Comparison of ENCODE assay signal across 7 cellular contexts in the genomic region with DNA sequence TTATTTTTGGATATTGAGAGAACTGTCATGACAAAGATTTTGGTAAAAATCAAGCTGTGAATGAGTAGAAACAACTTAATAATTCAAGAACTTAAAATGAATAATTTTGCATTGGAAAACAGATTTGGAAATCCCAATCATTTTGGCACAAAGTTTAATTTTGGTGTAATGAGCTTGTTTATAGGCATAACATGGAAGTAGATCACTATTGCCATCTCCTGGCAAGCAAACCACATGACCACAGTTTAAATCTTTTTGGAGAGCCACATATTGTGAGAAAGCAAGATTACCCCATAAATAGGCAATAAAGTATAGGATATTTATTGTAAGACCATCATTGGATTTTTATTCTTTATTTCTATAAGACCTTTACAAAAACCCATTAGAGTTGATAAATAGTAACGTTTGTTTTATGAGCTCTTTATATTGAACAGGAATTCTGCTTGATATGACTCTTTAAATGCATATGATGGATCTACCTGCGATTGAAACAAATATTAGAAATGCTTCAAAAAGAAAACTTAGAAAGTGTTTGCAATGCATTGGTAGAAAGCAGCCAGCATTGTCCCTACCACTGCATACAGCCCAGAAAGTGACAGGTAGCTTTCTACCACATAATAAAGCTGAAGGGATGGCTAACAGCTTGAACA.
DNase-seq lines count a peak whose midpoint lies in the region; ATAC-seq and TF ChIP-seq lines count a peak whose summit lies in the region.

No MANE protein-coding gene starts in this region.

- no peak for ATAC-seq in GM21526 (IDR thresholded peaks at IDR 0.05; ENCODE audit: low FRiP score, unreplicated experiment)
- ATAC-seq in gastrocnemius medialis, result no peak

- H3K9me3 ChIP-seq in gastrocnemius medialis, result no peaks in the 10 kb centered on the region

- TF ChIP-seq CTCF in GM12872 (IDR thresholded peaks at IDR 0.05; ENCODE audit: insufficient read depth, low read depth, low read length) (peak; percentile 35; the same call in 2 of the 3 replicates), progenitor cell of endocrine pancreas (IDR thresholded peaks at IDR 0.05; ENCODE audit: unreplicated experiment) (peak; percentile 84), gastrocnemius medialis (IDR thresholded peaks at IDR 0.05 in 4 of 5, conservative IDR thresholded peaks at IDR 0.05 in 1 of 5) (no peak)

- intact Hi-C loops in gastrocnemius medialis (cut with DNase I; ENCODE audit: low total_unique reads), result no loop called here

- DNase-seq in HT1080 (ENCODE audit: low read depth) (peak; percentile 48), OCI-M1 (lab: John Stamatoyannopoulos, UW) (peak; percentile 47), erythroblast (lab: John Stamatoyannopoulos, UW) (peak; percentile 34 to 51), progenitor cell of endocrine pancreas (ENCODE audit: low spot score, unreplicated experiment) (no peak), gastrocnemius medialis (no peak)

- no peaks in the 10 kb centered on the region for H3K27me3 ChIP-seq in gastrocnemius medialis

- no peaks in the 10 kb centered on the region for H3K27me3 Mint-ChIP-seq in progenitor cell of endocrine pancreas

- no peak overlapping the region for H3K4me3 ChIP-seq in gastrocnemius medialis

- H3K27ac Mint-ChIP-seq in progenitor cell of endocrine pancreas, result no peak overlapping the region

- H3K27ac ChIP-seq in gastrocnemius medialis, result no peak overlapping the region

- peaks cover 2% of the 10 kb centered on the region for H3K36me3 Mint-ChIP-seq in progenitor cell of endocrine pancreas (ENCODE audit: insufficient read depth)

- no peaks in the 10 kb centered on the region for H3K4me1 ChIP-seq in gastrocnemius medialis

- peaks cover 8% of the 10 kb centered on the region for H3K9me3 Mint-ChIP-seq in progenitor cell of endocrine pancreas (ENCODE audit: low read depth)

- TF ChIP-seq POLR2A in erythroblast (IDR thresholded peaks at IDR 0.05; ENCODE audit: low read length), result no peak
- TF ChIP-seq POLR2A in gastrocnemius medialis (IDR thresholded peaks at IDR 0.05), result no peak

- H3K4me3 Mint-ChIP-seq in progenitor cell of endocrine pancreas (ENCODE audit: low read depth), result no peak overlapping the region

- in situ Hi-C loops in gastrocnemius medialis (cut with MboI; ENCODE audit: low sequenced_read_pairs in 4 of 4), result no loop called here

- H3K36me3 ChIP-seq in gastrocnemius medialis, result no peaks in the 10 kb centered on the region

- peaks cover 14% of the 10 kb centered on the region for H3K4me1 Mint-ChIP-seq in progenitor cell of endocrine pancreas (ENCODE audit: low read depth)

Comparison
In these comparisons a context has a peak if more than half of its experiments do, and no peak if none do; other contexts are left out.
1. CTCF ChIP-seq: peak in GM12872 (single experiment) and progenitor cell of endocrine pancreas (single experiment); none in gastrocnemius medialis (0 of 5).
2. DNase-seq: peak in HT1080 (single experiment), OCI-M1 (single experiment) and erythroblast (2 of 2); none in progenitor cell of endocrine pancreas (single experiment) and gastrocnemius medialis (0 of 2).